In genomic region chr17:16484445-16485169, GRCh38 we compare ENCODE assay signal across 1 cellular context.
TF ChIP-seq lines count a peak whose summit lies in the region.

No MANE protein-coding gene starts in this region.

TF ChIP-seq in H1, 55 proteins besides CTCF, POLR2A, EP300 and RAD21:
- TF ChIP-seq, protein P1, sequence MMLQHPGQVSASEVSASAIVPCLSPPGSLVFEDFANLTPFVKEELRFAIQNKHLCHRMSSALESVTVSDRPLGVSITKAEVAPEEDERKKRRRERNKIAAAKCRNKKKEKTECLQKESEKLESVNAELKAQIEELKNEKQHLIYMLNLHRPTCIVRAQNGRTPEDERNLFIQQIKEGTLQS (IDR thresholded peaks at IDR 0.05; ENCODE audit: insufficient read depth, low read depth, low read length): no peak
- no peak for TF ChIP-seq EGR1 (IDR thresholded peaks at IDR 0.05; ENCODE audit: borderline replicate concordance, low read depth, low read length)
- no peak for TF ChIP-seq NRF1 (IDR thresholded peaks at IDR 0.05; ENCODE audit: low read depth, low read length)
- peak; percentile 48; the same call in 1 of the 2 replicates for TF ChIP-seq E2F6 (IDR thresholded peaks at IDR 0.05)
- no peak for TF ChIP-seq CREB1 (IDR thresholded peaks at IDR 0.05)
- no peak for TF ChIP-seq ASH2L (IDR thresholded peaks at IDR 0.05; ENCODE audit: low read length)
- TF ChIP-seq RXRA (IDR thresholded peaks at IDR 0.05; ENCODE audit: insufficient read depth, low read depth, low read length): no peak
- no peak for TF ChIP-seq SP1 (IDR thresholded peaks at IDR 0.05; ENCODE audit: low read depth, low read length)
- peak; percentile 44 for TF ChIP-seq TAF1 (IDR thresholded peaks at IDR 0.05; ENCODE audit: low read depth, low read length)
- no peak for TF ChIP-seq SUZ12 (IDR thresholded peaks at IDR 0.05; ENCODE audit: low read length)
- TF ChIP-seq NANOG (IDR thresholded peaks at IDR 0.05; ENCODE audit: insufficient read depth, low read depth, low read length, poor library complexity, severe bottlenecking): no peak
- no peak for TF ChIP-seq ZNF274 (IDR thresholded peaks at IDR 0.05; ENCODE audit: borderline replicate concordance, extremely low read depth, low read length)
- no peak for TF ChIP-seq CEBPB (IDR thresholded peaks at IDR 0.05; ENCODE audit: low read depth, low read length)
- 0 out of 2 replicates have a peak, but pooled peaks have one; percentile 50 for TF ChIP-seq ATF2 (IDR thresholded peaks at IDR 0.05; ENCODE audit: low read length)
- TF ChIP-seq, protein P2, sequence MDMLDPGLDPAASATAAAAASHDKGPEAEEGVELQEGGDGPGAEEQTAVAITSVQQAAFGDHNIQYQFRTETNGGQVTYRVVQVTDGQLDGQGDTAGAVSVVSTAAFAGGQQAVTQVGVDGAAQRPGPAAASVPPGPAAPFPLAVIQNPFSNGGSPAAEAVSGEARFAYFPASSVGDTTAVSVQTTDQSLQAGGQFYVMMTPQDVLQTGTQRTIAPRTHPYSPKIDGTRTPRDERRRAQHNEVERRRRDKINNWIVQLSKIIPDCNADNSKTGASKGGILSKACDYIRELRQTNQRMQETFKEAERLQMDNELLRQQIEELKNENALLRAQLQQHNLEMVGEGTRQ (IDR thresholded peaks at IDR 0.05; ENCODE audit: low read length): no peak
- no peak for TF ChIP-seq RFX5 (IDR thresholded peaks at IDR 0.05; ENCODE audit: borderline replicate concordance, low read depth, low read length)
- peak; percentile 69 for TF ChIP-seq MAX (IDR thresholded peaks at IDR 0.05)
- no peak for TF ChIP-seq CHD2 (IDR thresholded peaks at IDR 0.05; ENCODE audit: low read length)
- no peak for TF ChIP-seq JUND (IDR thresholded peaks at IDR 0.05; ENCODE audit: low read length)
- TF ChIP-seq POLR2AphosphoS5 (IDR thresholded peaks at IDR 0.05; ENCODE audit: low read depth, low read length): 0 out of 2 replicates have a peak, but pooled peaks have one; percentile 24
- no peak for TF ChIP-seq KDM4A (IDR thresholded peaks at IDR 0.05; ENCODE audit: low read depth, low read length, severe bottlenecking)
- no peak for TF ChIP-seq SIRT6 (IDR thresholded peaks at IDR 0.05; ENCODE audit: low read length)
- TF ChIP-seq SP4 (IDR thresholded peaks at IDR 0.05; ENCODE audit: low read length): no peak
